In the genomic region with DNA sequence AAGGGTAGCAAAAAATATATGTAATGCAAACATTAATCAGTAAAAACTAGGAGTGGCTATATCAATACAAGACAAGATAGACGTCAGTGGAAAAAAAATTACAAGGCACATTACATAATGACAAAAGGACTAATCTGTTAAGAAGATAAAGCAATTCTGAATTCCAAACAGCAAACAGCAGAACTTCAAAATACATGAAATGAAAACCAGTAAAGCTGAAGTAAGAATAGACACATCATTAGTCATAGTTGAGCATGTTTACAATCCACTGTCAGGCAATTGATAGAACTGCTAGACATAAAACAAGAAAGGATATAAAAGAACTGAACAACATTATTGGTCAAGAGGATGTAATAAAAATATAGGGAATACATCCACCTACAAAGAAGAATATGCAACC, we compare ENCODE assay signal across 19 cellular contexts.
DNase-seq lines count a peak whose midpoint lies in the region; ATAC-seq and TF ChIP-seq lines count a peak whose summit lies in the region.
"Had no signal": no experiment of that assay in that cellular context is flagged by ENCODE, and none has a peak within 500 bp of the region (broad histone marks: within the 10 kb centered on the region; RNA-seq: fewer than 3 reads in every experiment).

No MANE protein-coding gene starts in this region.

- H3K4me1 ChIP-seq in neutrophil (ENCODE audit: control insufficient read depth in 1 of 2, insufficient read depth in 1 of 2, low read depth in 1 of 2, low read length in 1 of 2) = peaks cover 69 to 71% of the 10 kb centered on the region in 2 experiments

- POLR2A ChIA-PET in RWPE1 (lab: Yijun Ruan, JAX; ENCODE audit: low non-redundant PET) = no interaction called here

- DNase-seq in DMS53 (lab: John Stamatoyannopoulos, UW) (peak; percentile 16), DMS53 treated with DMSO at 0.1 percent for 48 hours (lab: John Stamatoyannopoulos, UW; ENCODE audit: unreplicated experiment) (no peak), RWPE1 (ENCODE audit: low spot score) (peak; percentile 40), epithelial cell of prostate (ENCODE audit: low read depth, low spot score) (peak; percentile 31)
- no peak for DNase-seq in activated CD8-positive, alpha-beta memory T cell treated with anti-CD3 and anti-CD28 coated beads, Interleukin-2, amount 50 U/mL, for 48 hours
- DNase-seq: activated naive CD4-positive, alpha-beta T cell treated with anti-CD3 and anti-CD28 coated beads for 36 hours; activated T-cell treated with anti-CD3 and anti-CD28 coated beads, Interleukin-2, amount 50 U/mL, for 4 hours; aorta; effector CD8-positive, alpha-beta T cell; H9; NCI-H146; NCI-H2171 treated with DMSO at 0.1 percent for 48 hours; retina; stimulated activated CD8-positive, alpha-beta memory T cell treated with anti-CD3 and anti-CD28 coated beads, Interleukin-4, amount 100 ng/mL, for 48 hours had no signal

- no peak for TF ChIP-seq CTCF in RWPE1 (conservative IDR thresholded peaks at IDR 0.05; ENCODE audit: low read depth)
- TF ChIP-seq CTCF in neutrophil (IDR thresholded peaks at IDR 0.05) = no peak

- peaks cover 14% of the 10 kb centered on the region for H3K36me3 ChIP-seq in neutrophil

- H3K27ac ChIP-seq in RWPE1 = no peak overlapping the region
- peak overlapping the region; percentile 74 for H3K27ac ChIP-seq in epithelial cell of prostate
- peak overlapping the region; percentile 11 for H3K27ac ChIP-seq in neutrophil
- H3K27ac ChIP-seq: 22Rv1 had no signal

- H3K9me3 ChIP-seq in neutrophil = no peaks in the 10 kb centered on the region

- no peak for ATAC-seq in GM19397 (IDR thresholded peaks at IDR 0.05; ENCODE audit: unreplicated experiment)
- ATAC-seq in GM21723 (IDR thresholded peaks at IDR 0.05; ENCODE audit: unreplicated experiment) = no peak
- ATAC-seq: activated T-cell treated with anti-CD3 and anti-CD28 coated beads, Interleukin-2, amount 50 U/mL, for 4 hours; HepG2 had no signal

- no peak overlapping the region for H3K4me3 ChIP-seq in neutrophil (ENCODE audit: low read depth in 1 of 2, low read length in 1 of 2)

- CTCF ChIA-PET in RWPE1 (lab: Yijun Ruan, JAX) = no interaction called here

- no peaks in the 10 kb centered on the region for H3K27me3 ChIP-seq in neutrophil

Comparison
In these comparisons a context has a peak if more than half of its experiments do, and no peak if none do; other contexts are left out.
1. DNase-seq: peak in DMS53 (single experiment), RWPE1 (single experiment) and epithelial cell of prostate (single experiment); none in DMS53 treated with DMSO at 0.1 percent for 48 hours (single experiment) and activated CD8-positive, alpha-beta memory T cell treated with anti-CD3 and anti-CD28 coated beads, Interleukin-2, amount 50 U/mL, for 48 hours (single experiment).